Comparison of ENCODE assay signal across 36 cellular contexts in the genomic region with DNA sequence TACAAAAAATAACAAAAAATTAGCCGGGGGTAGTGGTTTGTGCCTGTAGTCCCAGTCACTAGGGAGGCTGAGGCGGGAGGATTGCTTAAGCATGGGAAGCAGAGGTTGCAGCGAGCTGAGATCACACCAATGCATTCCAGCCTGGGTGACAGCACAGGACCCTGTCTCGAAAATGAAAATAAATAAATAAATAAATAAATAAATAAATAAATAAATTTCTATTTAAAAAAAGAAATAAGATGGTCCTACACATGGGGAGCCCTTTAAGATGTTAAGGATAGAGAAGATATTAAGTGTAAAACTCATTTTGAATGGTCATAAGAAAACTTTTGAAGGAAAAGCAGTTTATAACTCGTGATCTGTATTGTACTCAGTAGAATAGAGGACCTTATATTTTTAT.
"Had no signal": no experiment of that assay in that cellular context is flagged by ENCODE, and none has a peak within 500 bp of the region (broad histone marks: within the 10 kb centered on the region; RNA-seq: fewer than 3 reads in every experiment).

No MANE protein-coding gene starts in this region.

- H3K4me1 ChIP-seq: body of pancreas, breast epithelium had no signal

- FAIRE-seq: astrocyte, TTC549 had no signal

- H3K9me3 Mint-ChIP-seq: activated B cell treated with CpG ODN at 0.5 μM for 24 hours; activated CD4-positive, alpha-beta memory T cell treated with anti-CD3 and anti-CD28 coated beads for 36 hours; activated CD4-positive, alpha-beta T cell treated with anti-CD3 and anti-CD28 coated beads, Interleukin-2, amount 10 ng/mL, durations not matched to agents 24 days and 14 days; activated CD8-positive, alpha-beta T cell treated with anti-CD3 and anti-CD28 coated beads for 36 hours; activated naive CD4-positive, alpha-beta T cell treated with anti-CD3 and anti-CD28 coated beads for 36 hours; activated naive CD4-positive, alpha-beta T cell treated with anti-CD3 and anti-CD28 coated beads, Interleukin-2, amount 50 U/mL, for 72 hours; activated naive CD8-positive, alpha-beta T cell treated with anti-CD3 and anti-CD28 coated beads for 36 hours; activated T-cell treated with anti-CD3 and anti-CD28 coated beads, Interleukin-2, amount 50 U/mL, for 4 hours; activated T-cell treated with anti-CD3 and anti-CD28 coated beads, Interleukin-2, amount 50 U/mL, for 72 hours; activated T-helper 1 cell treated with anti-CD3 and anti-CD28 coated beads, Interleukin-12 subunit alpha, Interleukin-12 subunit beta, Interleukin-2, Interleukin-4 antibody, amounts not matched to agents 30 ng/mL and 10 ng/mL and 1 ng/mL, durations not matched to agents 14 hours and 24 hours and 36 hours; activated T-helper 17 cell treated with anti-CD3 and anti-CD28 coated beads, Interleukin-2, amount 50 U/mL, for 72 hours; T-helper 1 cell treated with Interleukin-12 subunit alpha and Interleukin-12 subunit beta and Interleukin-4 antibody, amounts not matched to agents 30 μg/mL and 1 μg/mL, for 36 hours; T-helper 2 cell treated with Interferon-gamma antibody and Interleukin-4, amounts not matched to agents 5 μg/mL and 100 μg/mL, for 36 hours had no signal

- H3K4me1 Mint-ChIP-seq: activated naive CD8-positive, alpha-beta T cell treated with anti-CD3 and anti-CD28 coated beads for 36 hours; activated T-helper 17 cell treated with anti-CD3 and anti-CD28 coated beads, Interleukin-2, amount 50 U/mL, for 72 hours had no signal

- H3K27me3 ChIP-seq: adrenal gland, body of pancreas, brain microvascular endothelial cell, breast epithelium had no signal

- ATAC-seq: activated CD8-positive, alpha-beta T cell treated with anti-CD3 and anti-CD28 coated beads for 36 hours; activated naive CD4-positive, alpha-beta T cell treated with anti-CD3 and anti-CD28 coated beads, Interleukin-2, amount 50 U/mL, for 72 hours; activated T-cell treated with anti-CD3 and anti-CD28 coated beads, Interleukin-2, amount 50 U/mL, for 4 hours; activated T-cell treated with anti-CD3 and anti-CD28 coated beads, Interleukin-2, amount 50 U/mL, for 72 hours; activated T-helper 17 cell treated with anti-CD3 and anti-CD28 coated beads, Interleukin-2, amount 50 U/mL, for 72 hours; body of pancreas had no signal

- H3K9me3 ChIP-seq: adrenal gland, body of pancreas, breast epithelium had no signal

- H3K27me3 Mint-ChIP-seq: activated B cell treated with CpG ODN at 0.5 μM for 24 hours; activated CD4-positive, alpha-beta memory T cell treated with anti-CD3 and anti-CD28 coated beads for 36 hours had no signal

- H3K27ac Mint-ChIP-seq: activated B cell treated with CpG ODN at 0.5 μM for 24 hours; activated CD4-positive, alpha-beta memory T cell treated with anti-CD3 and anti-CD28 coated beads for 36 hours; activated CD4-positive, alpha-beta T cell treated with anti-CD3 and anti-CD28 coated beads, Interleukin-2, amount 10 ng/mL, durations not matched to agents 24 days and 14 days; activated CD8-positive, alpha-beta T cell treated with anti-CD3 and anti-CD28 coated beads for 36 hours; activated naive CD4-positive, alpha-beta T cell treated with anti-CD3 and anti-CD28 coated beads for 36 hours; activated naive CD4-positive, alpha-beta T cell treated with anti-CD3 and anti-CD28 coated beads, Interleukin-2, amount 50 U/mL, for 72 hours; activated naive CD8-positive, alpha-beta T cell treated with anti-CD3 and anti-CD28 coated beads for 36 hours; activated T-cell treated with anti-CD3 and anti-CD28 coated beads, Interleukin-2, amount 50 U/mL, for 72 hours; activated T-helper 1 cell treated with anti-CD3 and anti-CD28 coated beads, Interleukin-12 subunit alpha, Interleukin-12 subunit beta, Interleukin-2, Interleukin-4 antibody, amounts not matched to agents 30 ng/mL and 10 ng/mL and 1 ng/mL, durations not matched to agents 14 hours and 24 hours and 36 hours; activated T-helper 17 cell treated with anti-CD3 and anti-CD28 coated beads, Interleukin-2, amount 50 U/mL, for 72 hours; T-helper 1 cell treated with Interleukin-12 subunit alpha and Interleukin-12 subunit beta and Interleukin-4 antibody, amounts not matched to agents 30 μg/mL and 1 μg/mL, for 36 hours; T-helper 2 cell treated with Interferon-gamma antibody and Interleukin-4, amounts not matched to agents 5 μg/mL and 100 μg/mL, for 36 hours had no signal

- DNase-seq: activated B cell treated with CpG ODN at 0.5 μM for 24 hours; activated CD4-positive, alpha-beta memory T cell treated with anti-CD3 and anti-CD28 coated beads for 36 hours; activated CD4-positive, alpha-beta T cell treated with anti-CD3 and anti-CD28 coated beads for 4 hours; activated CD4-positive, alpha-beta T cell treated with anti-CD3 and anti-CD28 coated beads, Interleukin-2, amount 10 ng/mL, durations not matched to agents 24 days and 14 days; activated CD4-positive, alpha-beta T cell treated with anti-CD3 and anti-CD28 coated beads, Interleukin-2, amount 50 U/mL, for 1 hour; activated CD4-positive, alpha-beta T cell treated with anti-CD3 and anti-CD28 coated beads, Interleukin-2, amount 50 U/mL, for 4 hours; activated CD4-positive, CD25-positive, alpha-beta regulatory T cell treated with anti-CD3 and anti-CD28 coated beads, Interleukin-2, amount 50 U/mL, for 72 hours; activated CD8-positive, alpha-beta memory T cell treated with anti-CD3 and anti-CD28 coated beads, Interleukin-2, amount 50 U/mL, for 4 hours; activated CD8-positive, alpha-beta T cell treated with anti-CD3 and anti-CD28 coated beads for 36 hours; activated effector memory CD4-positive, alpha-beta T cell treated with anti-CD3 and anti-CD28 coated beads, Interleukin-2, amount 50 U/mL, for 16 hours; activated gamma-delta T cell treated with Interleukin-2 at 50 U/mL for 16 hours; activated naive CD4-positive, alpha-beta T cell; activated naive CD4-positive, alpha-beta T cell treated with anti-CD3 and anti-CD28 coated beads for 36 hours; activated naive CD4-positive, alpha-beta T cell treated with anti-CD3 and anti-CD28 coated beads, Interleukin-2, amount 50 U/mL, for 16 hours; activated naive CD8-positive, alpha-beta T cell treated with anti-CD3 and anti-CD28 coated beads for 36 hours; activated T-cell treated with anti-CD3 and anti-CD28 coated beads for 4 hours; activated T-cell treated with anti-CD3 and anti-CD28 coated beads, Interleukin-2, amount 50 U/mL, for 1 hour; activated T-cell treated with anti-CD3 and anti-CD28 coated beads, Interleukin-2, amount 50 U/mL, for 4 hours; activated T-cell treated with anti-CD3 and anti-CD28 coated beads, Interleukin-2, amount 50 U/mL, for 72 hours; adrenal gland; amniotic stem cell; aorta; body of pancreas; brain microvascular endothelial cell; central memory CD4-positive, alpha-beta T cell; T-helper 2 cell; T-helper 9 cell had no signal

- H3K4me3 ChIP-seq: adrenal gland, body of pancreas, breast epithelium had no signal

- H3K4me3 Mint-ChIP-seq: activated B cell treated with CpG ODN at 0.5 μM for 24 hours; activated CD4-positive, alpha-beta memory T cell treated with anti-CD3 and anti-CD28 coated beads for 36 hours; activated CD4-positive, alpha-beta T cell treated with anti-CD3 and anti-CD28 coated beads, Interleukin-2, amount 10 ng/mL, durations not matched to agents 24 days and 14 days; activated CD8-positive, alpha-beta T cell treated with anti-CD3 and anti-CD28 coated beads for 36 hours; activated naive CD4-positive, alpha-beta T cell treated with anti-CD3 and anti-CD28 coated beads for 36 hours; activated naive CD8-positive, alpha-beta T cell treated with anti-CD3 and anti-CD28 coated beads for 36 hours; activated T-cell treated with anti-CD3 and anti-CD28 coated beads, Interleukin-2, amount 50 U/mL, for 4 hours; activated T-cell treated with anti-CD3 and anti-CD28 coated beads, Interleukin-2, amount 50 U/mL, for 72 hours; activated T-helper 1 cell treated with anti-CD3 and anti-CD28 coated beads, Interleukin-12 subunit alpha, Interleukin-12 subunit beta, Interleukin-2, Interleukin-4 antibody, amounts not matched to agents 30 ng/mL and 10 ng/mL and 1 ng/mL, durations not matched to agents 14 hours and 24 hours and 36 hours; activated T-helper 17 cell treated with anti-CD3 and anti-CD28 coated beads, Interleukin-2, amount 50 U/mL, for 72 hours; T-helper 1 cell treated with Interleukin-12 subunit alpha and Interleukin-12 subunit beta and Interleukin-4 antibody, amounts not matched to agents 30 μg/mL and 1 μg/mL, for 36 hours; T-helper 2 cell treated with Interferon-gamma antibody and Interleukin-4, amounts not matched to agents 5 μg/mL and 100 μg/mL, for 36 hours had no signal

- H3K36me3 Mint-ChIP-seq: activated CD4-positive, alpha-beta memory T cell treated with anti-CD3 and anti-CD28 coated beads for 36 hours; activated naive CD4-positive, alpha-beta T cell treated with anti-CD3 and anti-CD28 coated beads, Interleukin-2, amount 50 U/mL, for 72 hours; activated naive CD8-positive, alpha-beta T cell treated with anti-CD3 and anti-CD28 coated beads for 36 hours had no signal

- H3K36me3 ChIP-seq: adrenal gland, brain microvascular endothelial cell, breast epithelium had no signal

- H3K27ac ChIP-seq: adrenal gland, body of pancreas, brain microvascular endothelial cell, breast epithelium, VCaP had no signal
